ENCODE assay signal across 13 cellular contexts in genomic region chr2:120439637-120440384, GRCh38.
"Had no signal": no experiment of that assay in that cellular context is flagged by ENCODE, and none has a peak within 500 bp of the region (broad histone marks: within the 10 kb centered on the region; RNA-seq: fewer than 3 reads in every experiment).

No MANE protein-coding gene starts in this region.

- H3K4me1 Mint-ChIP-seq: central memory CD8-positive, alpha-beta T cell had no signal

- ATAC-seq: activated CD4-positive, CD25-positive, alpha-beta regulatory T cell treated with anti-CD3 and anti-CD28 coated beads, Interleukin-2, amount 50 U/mL, for 24 hours; heart left ventricle; stimulated activated naive CD8-positive, alpha-beta T cell treated with anti-CD3 and anti-CD28 coated beads, Interleukin-15, amount 100 ng/mL, for 72 hours had no signal

- H3K4me3 Mint-ChIP-seq: activated naive CD4-positive, alpha-beta T cell treated with anti-CD3 and anti-CD28 coated beads, Interleukin-2, amount 50 U/mL, for 24 hours; central memory CD8-positive, alpha-beta T cell; mesothelial cell of epicardium; stimulated activated naive CD8-positive, alpha-beta T cell treated with anti-CD3 and anti-CD28 coated beads, Interleukin-15, amount 100 ng/mL, for 72 hours; T-helper 2 cell treated with Interferon-gamma antibody and Interleukin-4, amounts not matched to agents 5 μg/mL and 100 μg/mL, for 36 hours had no signal

- H3K9me3 Mint-ChIP-seq: activated naive CD4-positive, alpha-beta T cell treated with anti-CD3 and anti-CD28 coated beads, Interleukin-2, amount 50 U/mL, for 24 hours; activated T-helper 2 cell treated with anti-CD3 and anti-CD28 coated beads, Interferon-gamma antibody, Interleukin-2, Interleukin-4, amounts not matched to agents 10 μg/mL and 5 μg/mL and 100 μg/mL, durations not matched to agents 14 hours and 24 hours and 36 hours; central memory CD8-positive, alpha-beta T cell; mesothelial cell of epicardium; stimulated activated naive CD8-positive, alpha-beta T cell treated with anti-CD3 and anti-CD28 coated beads, Interleukin-15, amount 100 ng/mL, for 72 hours; T-helper 2 cell treated with Interferon-gamma antibody and Interleukin-4, amounts not matched to agents 5 μg/mL and 100 μg/mL, for 36 hours had no signal

- H3K27ac Mint-ChIP-seq: activated naive CD4-positive, alpha-beta T cell treated with anti-CD3 and anti-CD28 coated beads, Interleukin-2, amount 50 U/mL, for 24 hours; activated T-helper 2 cell treated with anti-CD3 and anti-CD28 coated beads, Interferon-gamma antibody, Interleukin-2, Interleukin-4, amounts not matched to agents 10 μg/mL and 5 μg/mL and 100 μg/mL, durations not matched to agents 14 hours and 24 hours and 36 hours; mesothelial cell of epicardium; stimulated activated naive CD8-positive, alpha-beta T cell treated with anti-CD3 and anti-CD28 coated beads, Interleukin-15, amount 100 ng/mL, for 72 hours; T-helper 2 cell treated with Interferon-gamma antibody and Interleukin-4, amounts not matched to agents 5 μg/mL and 100 μg/mL, for 36 hours had no signal

- H3K36me3 Mint-ChIP-seq: activated naive CD4-positive, alpha-beta T cell treated with anti-CD3 and anti-CD28 coated beads, Interleukin-2, amount 50 U/mL, for 24 hours; mesothelial cell of epicardium; naive B cell had no signal

- DNase-seq: effector memory CD4-positive, alpha-beta T cell; heart left ventricle; left ventricle myocardium inferior; naive B cell; sigmoid colon; stimulated activated CD4-positive, alpha-beta T cell treated with anti-CD3 and anti-CD28 coated beads, Interleukin-2, amount 100 ng/mL, for 48 hours; stimulated activated naive CD8-positive, alpha-beta T cell treated with anti-CD3 and anti-CD28 coated beads, Interleukin-15, amount 100 ng/mL, for 72 hours had no signal
